Comparison of ENCODE assay signal across 8 cellular contexts in genomic region chr6:137661601-137662000, GRCh38.
DNase-seq lines count a peak whose midpoint lies in the region; ATAC-seq and TF ChIP-seq lines count a peak whose summit lies in the region.

No MANE protein-coding gene starts in this region.

- H3K27ac ChIP-seq in C4-2B, result no peak overlapping the region
- no peak overlapping the region for H3K27ac ChIP-seq in ascending aorta

- ATAC-seq in HG03342 (IDR thresholded peaks at IDR 0.05; ENCODE audit: unreplicated experiment) (no peak), HG03457 (IDR thresholded peaks at IDR 0.05; ENCODE audit: unreplicated experiment) (no peak)

- DNase-seq in HPDE6-E6E7 (ENCODE audit: extremely low spot score), result peak; percentile 22
- peak; percentile 41 to 49 for DNase-seq in activated CD4-positive, alpha-beta T cell treated with anti-CD3 and anti-CD28 coated beads, Interleukin-2, amount 50 U/mL, for 48 hours
- DNase-seq in foreskin fibroblast, result peak; percentile 28 to 57
- peak; percentile 9 to 44 (median 38) for DNase-seq in stimulated activated CD4-positive, alpha-beta T cell treated with anti-CD3 and anti-CD28 coated beads, TNF-alpha, amount 100 ng/mL, for 4 hours (ENCODE audit: low read depth in 3 of 3)
- no peak for DNase-seq in ascending aorta (ENCODE audit: low spot score in 2 of 2)

- H3K4me1 ChIP-seq in ascending aorta, result no peaks in the 10 kb centered on the region

- H3K9me3 ChIP-seq in ascending aorta, result no peaks in the 10 kb centered on the region

- no peaks in the 10 kb centered on the region for H3K27me3 ChIP-seq in ascending aorta

- no peaks in the 10 kb centered on the region for H3K36me3 ChIP-seq in ascending aorta

- intact Hi-C loops in ascending aorta (cut with DNase I), result no loop called here

- TF ChIP-seq CTCF in C4-2B (conservative IDR thresholded peaks at IDR 0.05) (peak; percentile 71), foreskin fibroblast (IDR thresholded peaks at IDR 0.05; ENCODE audit: low read depth, low read length) (peak; percentile 64), ascending aorta (IDR thresholded peaks at IDR 0.05) (peak in 1 of 3 experiments; percentile 29)

- H3K4me3 ChIP-seq in foreskin fibroblast (ENCODE audit: low read depth in 1 of 2, low read length in 2 of 2), result no peak overlapping the region
- no peak overlapping the region for H3K4me3 ChIP-seq in ascending aorta

Comparison
In these comparisons a context has a peak if more than half of its experiments do, and no peak if none do; other contexts are left out.
1. DNase-seq: peak in HPDE6-E6E7 (single experiment), activated CD4-positive, alpha-beta T cell treated with anti-CD3 and anti-CD28 coated beads, Interleukin-2, amount 50 U/mL, for 48 hours (2 of 2), foreskin fibroblast (2 of 2) and stimulated activated CD4-positive, alpha-beta T cell treated with anti-CD3 and anti-CD28 coated beads, TNF-alpha, amount 100 ng/mL, for 4 hours (3 of 3); none in ascending aorta (0 of 2).